Comparison of ENCODE assay signal across 8 cellular contexts in the genomic region with DNA sequence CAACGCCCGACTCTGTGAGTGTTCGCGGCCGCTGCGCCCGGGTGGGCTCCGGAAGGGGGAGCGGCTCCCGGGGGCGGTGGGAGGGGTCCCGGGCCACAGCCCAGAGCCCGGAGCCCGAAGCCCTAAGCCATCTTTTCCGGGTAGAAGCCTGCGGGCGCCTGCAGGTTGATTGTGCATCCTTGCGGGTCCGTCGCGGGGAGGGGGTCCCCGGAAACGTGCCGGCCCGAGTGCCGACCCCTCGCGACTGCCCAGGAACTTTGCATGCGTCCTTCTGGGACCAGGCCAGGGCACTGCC. TPM values are rescaled to one million over a fixed set of nuclear protein-coding genes. Genes with fewer than 3 reads are reported as not detected.
DNase-seq lines count a peak whose midpoint lies in the region; ATAC-seq and TF ChIP-seq lines count a peak whose summit lies in the region.

No MANE protein-coding gene starts in this region.

- H3K9me3 Mint-ChIP-seq in osteocyte (ENCODE audit: unreplicated experiment) (no peaks in the 10 kb centered on the region), type B pancreatic cell (no peaks in the 10 kb centered on the region)

- H3K9me2 ChIP-seq in Loucy (replicated peaks; ENCODE audit: low read depth, low read length), result no peaks in the 10 kb centered on the region

- H3K27ac Mint-ChIP-seq in osteocyte (ENCODE audit: unreplicated experiment) (peak overlapping the region; percentile 78), type B pancreatic cell (peak overlapping the region; percentile 39)

- peak overlapping the region; percentile 64 for H2AFZ ChIP-seq in Loucy (ENCODE audit: low read length)

- H3K36me3 Mint-ChIP-seq in osteocyte (ENCODE audit: unreplicated experiment) (no peaks in the 10 kb centered on the region), type B pancreatic cell (no peaks in the 10 kb centered on the region)

- ATAC-seq in GM21526 (IDR thresholded peaks at IDR 0.05; ENCODE audit: low FRiP score, unreplicated experiment), result peak; percentile 34

- TF ChIP-seq CTCF in Loucy (conservative IDR thresholded peaks at IDR 0.05; ENCODE audit: low read length) (no peak), fibroblast of the aortic adventitia (IDR thresholded peaks at IDR 0.05; ENCODE audit: insufficient read depth, low read length) (peak; percentile 1), osteocyte (IDR thresholded peaks at IDR 0.05) (no peak), type B pancreatic cell (conservative IDR thresholded peaks at IDR 0.05) (no peak)

- peak overlapping the region; percentile 91 to 99 (median 95) for H3K9ac ChIP-seq in BLaER1 treated with 17β-estradiol and CSF1 and Interleukin-3, amounts not matched to agents 10 nM and 100 nM
- H3K9ac ChIP-seq in Loucy (ENCODE audit: low read depth, low read length, poor library complexity, severe bottlenecking), result peak overlapping the region; percentile 92

- H3K4me1 Mint-ChIP-seq in osteocyte (ENCODE audit: unreplicated experiment) (peaks cover 61% of the 10 kb centered on the region), type B pancreatic cell (ENCODE audit: unreplicated experiment) (peaks cover 31% of the 10 kb centered on the region)

- H3K27ac ChIP-seq in BLaER1 treated with 17β-estradiol and CSF1 and Interleukin-3, amounts not matched to agents 10 nM and 100 nM, result peak overlapping the region; percentile 84 to 98 (median 93)

- H3K27me3 Mint-ChIP-seq in osteocyte (ENCODE audit: unreplicated experiment) (no peaks in the 10 kb centered on the region), type B pancreatic cell (peaks cover 30% of the 10 kb centered on the region)

- DNase-seq in activated T-cell treated with anti-CD3 and anti-CD28 coated beads, Interleukin-2, amount 50 U/mL, for 48 hours, result peak; percentile 75 to 81
- DNase-seq in fibroblast of the aortic adventitia (ENCODE audit: low read depth), result peak; percentile 19
- DNase-seq in osteocyte (ENCODE audit: extremely low spot score, unreplicated experiment), result no peak
- no peak for DNase-seq in type B pancreatic cell (ENCODE audit: extremely low spot score, unreplicated experiment)
- no peak for DNase-seq in mesenteric fat pad (ENCODE audit: low spot score)

- peaks cover 0 to 35% (median 23%) of the 10 kb centered on the region in 11 experiments; a peak in 18 of 22 replicates for H3K36me3 ChIP-seq in BLaER1 treated with 17β-estradiol and CSF1 and Interleukin-3, amounts not matched to agents 10 nM and 100 nM
- H3K36me3 ChIP-seq in Loucy (ENCODE audit: insufficient read depth, low read length), result no peaks in the 10 kb centered on the region

- H3K4me2 ChIP-seq in BLaER1 treated with 17β-estradiol and CSF1 and Interleukin-3, amounts not matched to agents 10 nM and 100 nM, result peak overlapping the region; percentile 83 to 100 (median 97)
- peak overlapping the region; percentile 82 for H3K4me2 ChIP-seq in Loucy (ENCODE audit: low read depth, low read length, poor library complexity, severe bottlenecking)

- H3K27me3 ChIP-seq in BLaER1 treated with 17β-estradiol and CSF1 and Interleukin-3, amounts not matched to agents 10 nM and 100 nM, result peaks cover 5 to 23% (median 19%) of the 10 kb centered on the region in 11 experiments; a peak in 19 of 22 replicates
- H3K27me3 ChIP-seq in Loucy (ENCODE audit: insufficient read depth, low read length, poor library complexity, severe bottlenecking), result no peaks in the 10 kb centered on the region

- H3K4me3 Mint-ChIP-seq in osteocyte (ENCODE audit: unreplicated experiment) (peak overlapping the region; percentile 89), type B pancreatic cell (peak overlapping the region; percentile 93)

- no peaks in the 10 kb centered on the region; the same call in 1 of the 2 replicates for H3F3A ChIP-seq in Loucy (ENCODE audit: low read depth)

- peaks cover 46 to 69% (median 56%) of the 10 kb centered on the region in 10 experiments for H3K4me1 ChIP-seq in BLaER1 treated with 17β-estradiol and CSF1 and Interleukin-3, amounts not matched to agents 10 nM and 100 nM
- H3K4me1 ChIP-seq in Loucy (ENCODE audit: insufficient read depth, low read length, poor library complexity, severe bottlenecking), result peaks cover 49% of the 10 kb centered on the region

- peaks cover 9 to 48% (median 42%) of the 10 kb centered on the region in 11 experiments; a peak in 21 of 22 replicates for H4K20me1 ChIP-seq in BLaER1 treated with 17β-estradiol and CSF1 and Interleukin-3, amounts not matched to agents 10 nM and 100 nM
- H4K20me1 ChIP-seq in Loucy (ENCODE audit: insufficient read depth, low read length, poor library complexity, severe bottlenecking), result peaks cover 35% of the 10 kb centered on the region

- H3K9me3 ChIP-seq in BLaER1 treated with 17β-estradiol and CSF1 and Interleukin-3, amounts not matched to agents 10 nM and 100 nM (replicated peaks in 1 of 11), result no peaks in the 10 kb centered on the region
- H3K9me3 ChIP-seq in Loucy (ENCODE audit: insufficient read depth, low read depth, low read length), result no peaks in the 10 kb centered on the region

- H3K4me3 ChIP-seq in BLaER1 treated with 17β-estradiol and CSF1 and Interleukin-3, amounts not matched to agents 10 nM and 100 nM, result peak overlapping the region; percentile 80 to 98 (median 90)
- H3K4me3 ChIP-seq in Loucy (ENCODE audit: low read length, poor library complexity, severe bottlenecking), result peak overlapping the region; percentile 88
- H3K4me3 ChIP-seq in fibroblast of the aortic adventitia (ENCODE audit: low read depth, low read length), result peak overlapping the region; percentile 90

- peaks cover 50% of the 10 kb centered on the region for H3K79me2 ChIP-seq in Loucy (ENCODE audit: insufficient read depth, low read length)

RNA-seq across cellular contexts. Expression of gene PTPRA, which starts 0.4 kb away (rescaled TPM):
- total RNA-seq in fibroblast of the aortic adventitia (ENCODE audit: low replicate concordance) (10.5 and 75.1 TPM in 2 replicates), osteocyte (80.2 and 88.6 TPM in 2 replicates), type B pancreatic cell (ENCODE audit: low replicate concordance) (50.5 and 73.8 TPM in 2 replicates), mesenteric fat pad (65.2 TPM)

RNA-seq across cellular contexts. Expression of gene VPS16, which starts 33.1 kb away (rescaled TPM):
- total RNA-seq in fibroblast of the aortic adventitia (ENCODE audit: low replicate concordance) (31.6 and 32.0 TPM in 2 replicates), osteocyte (45.2 and 51.1 TPM in 2 replicates), type B pancreatic cell (ENCODE audit: low replicate concordance) (31.8 and 49.9 TPM in 2 replicates), mesenteric fat pad (42.0 TPM)

RNA-seq across cellular contexts. Expression of gene PCED1A, which starts 33.2 kb away (rescaled TPM):
- 21.1 and 31.0 TPM in 2 replicates for total RNA-seq in fibroblast of the aortic adventitia (ENCODE audit: low replicate concordance)
- 68.3 and 80.8 TPM in 2 replicates for total RNA-seq in osteocyte
- total RNA-seq in type B pancreatic cell (ENCODE audit: low replicate concordance), result 47.5 and 79.6 TPM in 2 replicates
- 28.5 TPM for total RNA-seq in mesenteric fat pad

RNA-seq across cellular contexts. Expression of gene TMEM239, which starts 57.5 kb away (rescaled TPM):
- total RNA-seq in fibroblast of the aortic adventitia (ENCODE audit: low replicate concordance) (0.09 TPM in 1 of 2 replicates, not detected in the other), osteocyte (not detected in 2 replicates), type B pancreatic cell (ENCODE audit: low replicate concordance) (not detected in 2 replicates), mesenteric fat pad (0.10 TPM)

RNA-seq across cellular contexts. Expression of gene C20orf141, which starts 58.9 kb away (rescaled TPM):
- total RNA-seq in fibroblast of the aortic adventitia (ENCODE audit: low replicate concordance) (not detected in 2 replicates), osteocyte (not detected in 2 replicates), type B pancreatic cell (ENCODE audit: low replicate concordance) (not detected in 2 replicates), mesenteric fat pad (0.84 TPM)

Comparison
In these comparisons a context has a peak if more than half of its experiments do, and no peak if none do; other contexts are left out.
1. DNase-seq: peak in activated T-cell treated with anti-CD3 and anti-CD28 coated beads, Interleukin-2, amount 50 U/mL, for 48 hours (2 of 2) and fibroblast of the aortic adventitia (single experiment); none in osteocyte (single experiment), type B pancreatic cell (single experiment) and mesenteric fat pad (single experiment).
2. Peak in every context shown above with its lines, with median percentiles within 50 percentile points of each other: H3K4me3 ChIP-seq.